In the genomic region with DNA sequence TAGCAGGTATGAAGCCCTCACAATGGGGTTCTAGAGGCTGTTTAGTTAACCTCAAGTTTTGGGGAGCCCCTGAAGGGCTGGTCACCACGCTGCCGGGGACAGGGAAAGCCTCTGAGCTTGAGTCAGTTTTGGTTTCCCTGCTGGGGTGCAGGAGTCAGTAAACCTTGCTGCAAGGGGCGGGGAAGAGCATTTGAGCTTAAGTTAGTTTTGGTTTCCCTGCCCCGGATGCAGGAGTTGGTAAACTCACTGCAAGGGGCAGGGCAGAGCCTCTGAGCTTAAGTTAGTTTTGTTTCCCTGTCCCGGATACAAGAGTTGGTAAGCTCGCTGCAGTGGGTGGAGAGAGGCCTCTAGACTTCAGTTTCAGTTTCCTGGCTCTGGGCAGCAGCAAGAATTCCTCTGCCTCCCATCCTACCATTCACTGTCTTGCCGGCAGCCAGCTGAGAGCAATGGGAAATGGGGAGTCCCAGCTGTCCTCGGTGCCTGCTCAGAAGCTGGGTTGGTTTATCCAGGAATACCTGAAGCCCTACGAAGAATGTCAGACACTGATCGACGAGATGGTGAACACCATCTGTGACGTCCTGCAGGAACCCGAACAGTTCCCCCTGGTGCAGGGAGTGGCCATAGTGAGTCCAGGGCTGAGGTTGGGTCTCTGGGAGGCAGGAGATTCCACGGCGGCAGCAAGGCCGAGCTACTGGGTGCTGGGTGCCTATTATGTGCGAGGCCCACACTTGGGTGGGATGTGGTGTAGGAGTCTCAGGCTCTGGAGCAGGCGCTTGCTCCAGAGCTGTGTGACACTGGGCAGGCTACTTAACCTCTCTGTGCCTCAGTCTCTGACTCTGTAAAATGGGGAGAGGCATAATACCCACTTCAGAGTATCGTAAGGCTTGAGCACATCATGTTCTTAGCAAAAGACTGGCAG, we compare ENCODE assay signal across 8 cellular contexts. TPM values are rescaled to one million over a fixed set of nuclear protein-coding genes. Genes with fewer than 3 reads are reported as not detected.
DNase-seq lines count a peak whose midpoint lies in the region; ATAC-seq and TF ChIP-seq lines count a peak whose summit lies in the region.

A gene with protein sequence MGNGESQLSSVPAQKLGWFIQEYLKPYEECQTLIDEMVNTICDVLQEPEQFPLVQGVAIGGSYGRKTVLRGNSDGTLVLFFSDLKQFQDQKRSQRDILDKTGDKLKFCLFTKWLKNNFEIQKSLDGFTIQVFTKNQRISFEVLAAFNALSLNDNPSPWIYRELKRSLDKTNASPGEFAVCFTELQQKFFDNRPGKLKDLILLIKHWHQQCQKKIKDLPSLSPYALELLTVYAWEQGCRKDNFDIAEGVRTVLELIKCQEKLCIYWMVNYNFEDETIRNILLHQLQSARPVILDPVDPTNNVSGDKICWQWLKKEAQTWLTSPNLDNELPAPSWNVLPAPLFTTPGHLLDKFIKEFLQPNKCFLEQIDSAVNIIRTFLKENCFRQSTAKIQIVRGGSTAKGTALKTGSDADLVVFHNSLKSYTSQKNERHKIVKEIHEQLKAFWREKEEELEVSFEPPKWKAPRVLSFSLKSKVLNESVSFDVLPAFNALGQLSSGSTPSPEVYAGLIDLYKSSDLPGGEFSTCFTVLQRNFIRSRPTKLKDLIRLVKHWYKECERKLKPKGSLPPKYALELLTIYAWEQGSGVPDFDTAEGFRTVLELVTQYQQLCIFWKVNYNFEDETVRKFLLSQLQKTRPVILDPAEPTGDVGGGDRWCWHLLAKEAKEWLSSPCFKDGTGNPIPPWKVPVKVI (plus strand): TSS at position 357 of the 919 bp plus-strand sequence. CDS start 90 bp downstream, at position 447.

- H3K4me3 Mint-ChIP-seq in HFFc6 (peak within 1 kb of the TSS; percentile 83), endothelial cell (ENCODE audit: unreplicated experiment) (no peak within 1 kb of the TSS)
- H3K4me3 Mint-ChIP-seq in activated T-helper 1 cell treated with anti-CD3 and anti-CD28 coated beads, Interleukin-12 subunit alpha, Interleukin-12 subunit beta, Interleukin-2, Interleukin-4 antibody, amounts not matched to agents 30 ng/mL and 10 ng/mL and 1 ng/mL, durations not matched to agents 14 hours and 24 hours and 36 hours = peak within 1 kb of the TSS; percentile 94

- H3K9me3 Mint-ChIP-seq in HFFc6 = no peaks in the 10 kb centered on the region
- peaks cover 19% of the 10 kb centered on the region for H3K9me3 Mint-ChIP-seq in activated T-helper 1 cell treated with anti-CD3 and anti-CD28 coated beads, Interleukin-12 subunit alpha, Interleukin-12 subunit beta, Interleukin-2, Interleukin-4 antibody, amounts not matched to agents 30 ng/mL and 10 ng/mL and 1 ng/mL, durations not matched to agents 14 hours and 24 hours and 36 hours
- H3K9me3 Mint-ChIP-seq in endothelial cell (ENCODE audit: unreplicated experiment) = no peaks in the 10 kb centered on the region

- ATAC-seq in gastrocnemius medialis = peak; percentile 83 to 86

- H3K27me3 ChIP-seq in gastrocnemius medialis = no peaks in the 10 kb centered on the region

- no peak for TF ChIP-seq CTCF in GM12865 (IDR thresholded peaks at IDR 0.05; ENCODE audit: insufficient read depth, low read depth, low read length, missing control alignments)
- no peak for TF ChIP-seq CTCF in HFFc6 (IDR thresholded peaks at IDR 0.05)
- TF ChIP-seq CTCF in gastrocnemius medialis (IDR thresholded peaks at IDR 0.05 in 4 of 5, conservative IDR thresholded peaks at IDR 0.05 in 1 of 5) = no peak
- TF ChIP-seq CTCF in endothelial cell (IDR thresholded peaks at IDR 0.05; ENCODE audit: unreplicated experiment) = no peak

- in situ Hi-C loops in gastrocnemius medialis (cut with MboI; ENCODE audit: low sequenced_read_pairs in 4 of 4) = no loop called here

- intact Hi-C loops in activated T-helper 1 cell treated with anti-CD3 and anti-CD28 coated beads, Interleukin-12 subunit alpha, Interleukin-12 subunit beta, Interleukin-2, Interleukin-4 antibody, amounts not matched to agents 30 ng/mL and 10 ng/mL and 1 ng/mL, durations not matched to agents 14 hours and 24 hours and 36 hours (cut with micrococcal nuclease) = loop anchor here (1.0 to 5.0 kb wide), 7 partner anchors 10 to 379 kb away; a partner anchor contains a TSS
- intact Hi-C loops in gastrocnemius medialis (cut with DNase I; ENCODE audit: low total_unique reads) = no loop called here

- DNase-seq in GM12865 (ENCODE audit: low read depth) (peak; percentile 99), HFFc6 (peak; percentile 38), NOMO-1 treated with DMSO at 0.1 percent for 48 hours (lab: John Stamatoyannopoulos, UW; ENCODE audit: unreplicated experiment) (peak; percentile 90), foreskin melanocyte (peak; percentile 27), gastrocnemius medialis (peak; percentile 26 to 46), endothelial cell (ENCODE audit: low spot score) (no peak), NCI-H1930 (lab: John Stamatoyannopoulos, UW) (no peak)
- DNase-seq in activated T-helper 1 cell treated with anti-CD3 and anti-CD28 coated beads, Interleukin-12 subunit alpha, Interleukin-12 subunit beta, Interleukin-2, Interleukin-4 antibody, amounts not matched to agents 30 ng/mL and 10 ng/mL and 1 ng/mL, durations not matched to agents 14 hours and 24 hours and 36 hours (ENCODE audit: low spot score) = peak; percentile 85

- no peaks in the 10 kb centered on the region for H3K9me3 ChIP-seq in gastrocnemius medialis

- peak within 1 kb of the TSS; percentile 61 to 73 (median 69) for H3K27ac ChIP-seq in gastrocnemius medialis

- H3K36me3 ChIP-seq in gastrocnemius medialis = no peaks in the 10 kb centered on the region

- H3K4me3 ChIP-seq in GM12865 (ENCODE audit: low read depth, low read length) (peak within 1 kb of the TSS; percentile 85), gastrocnemius medialis (peak within 1 kb of the TSS; percentile 47 to 61 (median 56))

- peaks cover 8% of the 10 kb centered on the region for H3K27me3 Mint-ChIP-seq in HFFc6 (ENCODE audit: insufficient read depth)
- no peaks in the 10 kb centered on the region for H3K27me3 Mint-ChIP-seq in activated T-helper 1 cell treated with anti-CD3 and anti-CD28 coated beads, Interleukin-12 subunit alpha, Interleukin-12 subunit beta, Interleukin-2, Interleukin-4 antibody, amounts not matched to agents 30 ng/mL and 10 ng/mL and 1 ng/mL, durations not matched to agents 14 hours and 24 hours and 36 hours (ENCODE audit: insufficient read depth)
- H3K27me3 Mint-ChIP-seq in endothelial cell (ENCODE audit: unreplicated experiment) = no peaks in the 10 kb centered on the region

- TF ChIP-seq POLR2A in gastrocnemius medialis (IDR thresholded peaks at IDR 0.05) = peak; percentile 11 to 39

- no peaks in the 10 kb centered on the region for H3K4me1 ChIP-seq in gastrocnemius medialis

- peaks cover 6% of the 10 kb centered on the region for H3K4me1 Mint-ChIP-seq in HFFc6 (ENCODE audit: low read depth)
- peaks cover 57% of the 10 kb centered on the region for H3K4me1 Mint-ChIP-seq in activated T-helper 1 cell treated with anti-CD3 and anti-CD28 coated beads, Interleukin-12 subunit alpha, Interleukin-12 subunit beta, Interleukin-2, Interleukin-4 antibody, amounts not matched to agents 30 ng/mL and 10 ng/mL and 1 ng/mL, durations not matched to agents 14 hours and 24 hours and 36 hours (ENCODE audit: low read depth)
- no peaks in the 10 kb centered on the region for H3K4me1 Mint-ChIP-seq in endothelial cell (ENCODE audit: unreplicated experiment)

- H3K27ac Mint-ChIP-seq in HFFc6 (peak within 1 kb of the TSS; percentile 68), endothelial cell (ENCODE audit: unreplicated experiment) (no peak within 1 kb of the TSS)
- peak within 1 kb of the TSS; percentile 99 for H3K27ac Mint-ChIP-seq in activated T-helper 1 cell treated with anti-CD3 and anti-CD28 coated beads, Interleukin-12 subunit alpha, Interleukin-12 subunit beta, Interleukin-2, Interleukin-4 antibody, amounts not matched to agents 30 ng/mL and 10 ng/mL and 1 ng/mL, durations not matched to agents 14 hours and 24 hours and 36 hours

- H3K36me3 Mint-ChIP-seq in HFFc6 (ENCODE audit: low read depth) = no peaks in the 10 kb centered on the region
- peaks cover 34% of the 10 kb centered on the region for H3K36me3 Mint-ChIP-seq in activated T-helper 1 cell treated with anti-CD3 and anti-CD28 coated beads, Interleukin-12 subunit alpha, Interleukin-12 subunit beta, Interleukin-2, Interleukin-4 antibody, amounts not matched to agents 30 ng/mL and 10 ng/mL and 1 ng/mL, durations not matched to agents 14 hours and 24 hours and 36 hours (ENCODE audit: low read depth)
- no peaks in the 10 kb centered on the region for H3K36me3 Mint-ChIP-seq in endothelial cell (ENCODE audit: low read depth, unreplicated experiment)

RNA-seq across cellular contexts. Expression of the gene that starts here (rescaled TPM):
- under 1 TPM; 0.28 to 0.63 (median 0.47) TPM for total RNA-seq in HFFc6 (2021; fragmentation: NEBNext Ultra II Directional; extraction: Animal tissue kit (Norgen Biotek cat#: 25700))
- total RNA-seq in activated T-helper 1 cell treated with anti-CD3 and anti-CD28 coated beads, Interleukin-12 subunit alpha, Interleukin-12 subunit beta, Interleukin-2, Interleukin-4 antibody, amounts not matched to agents 30 ng/mL and 10 ng/mL and 1 ng/mL, durations not matched to agents 14 hours and 24 hours and 36 hours = 113 and 119 TPM in 2 replicates
- total RNA-seq in gastrocnemius medialis (1 to 10 TPM; 1.7 to 5.2 (median 2.5) TPM), endothelial cell (ENCODE audit: unreplicated experiment) (0.41 TPM)

Comparison
In these comparisons a context has a peak if more than half of its experiments do, and no peak if none do; other contexts are left out.
1. RNA of the gene that starts here (total RNA-seq): 113 to 119 TPM in activated T-helper 1 cell treated with anti-CD3 and anti-CD28 coated beads, Interleukin-12 subunit alpha, Interleukin-12 subunit beta, Interleukin-2, Interleukin-4 antibody, amounts not matched to agents 30 ng/mL and 10 ng/mL and 1 ng/mL, durations not matched to agents 14 hours and 24 hours and 36 hours; 1.7 to 5.2 TPM in gastrocnemius medialis, 0.28 to 0.63 TPM in HFFc6 and 0.41 TPM in endothelial cell (single experiment); every median in the first group is over 10 times any median in the second.
2. Peak in DNase-seq in HFFc6; RNA of the gene not detected or under 1 TPM.
3. DNase-seq: peak in GM12865 (single experiment), NOMO-1 treated with DMSO at 0.1 percent for 48 hours (single experiment), activated T-helper 1 cell treated with anti-CD3 and anti-CD28 coated beads, Interleukin-12 subunit alpha, Interleukin-12 subunit beta, Interleukin-2, Interleukin-4 antibody, amounts not matched to agents 30 ng/mL and 10 ng/mL and 1 ng/mL, durations not matched to agents 14 hours and 24 hours and 36 hours (single experiment), foreskin melanocyte (single experiment) and gastrocnemius medialis (2 of 2); none in endothelial cell (single experiment) and NCI-H1930 (0 of 2).